In genomic region chr6:127340171-127340570, GRCh38 we compare ENCODE assay signal across 1 cellular context.
TF ChIP-seq lines count a peak whose summit lies in the region.

No MANE protein-coding gene starts in this region.

TF ChIP-seq in WTC11, 78 proteins besides CTCF, POLR2A, EP300 and RAD21:
- TF ChIP-seq ZNF219 (CRISPR knock-in tag; IDR thresholded peaks at IDR 0.05; ENCODE audit: borderline replicate concordance) (no peak), TCF7 (CRISPR knock-in tag; IDR thresholded peaks at IDR 0.05; ENCODE audit: low read depth) (no peak), HMGXB4 (CRISPR knock-in tag; IDR thresholded peaks at IDR 0.05) (no peak), TP53 (CRISPR knock-in tag; IDR thresholded peaks at IDR 0.05) (no peak)
- TF ChIP-seq, protein P1, sequence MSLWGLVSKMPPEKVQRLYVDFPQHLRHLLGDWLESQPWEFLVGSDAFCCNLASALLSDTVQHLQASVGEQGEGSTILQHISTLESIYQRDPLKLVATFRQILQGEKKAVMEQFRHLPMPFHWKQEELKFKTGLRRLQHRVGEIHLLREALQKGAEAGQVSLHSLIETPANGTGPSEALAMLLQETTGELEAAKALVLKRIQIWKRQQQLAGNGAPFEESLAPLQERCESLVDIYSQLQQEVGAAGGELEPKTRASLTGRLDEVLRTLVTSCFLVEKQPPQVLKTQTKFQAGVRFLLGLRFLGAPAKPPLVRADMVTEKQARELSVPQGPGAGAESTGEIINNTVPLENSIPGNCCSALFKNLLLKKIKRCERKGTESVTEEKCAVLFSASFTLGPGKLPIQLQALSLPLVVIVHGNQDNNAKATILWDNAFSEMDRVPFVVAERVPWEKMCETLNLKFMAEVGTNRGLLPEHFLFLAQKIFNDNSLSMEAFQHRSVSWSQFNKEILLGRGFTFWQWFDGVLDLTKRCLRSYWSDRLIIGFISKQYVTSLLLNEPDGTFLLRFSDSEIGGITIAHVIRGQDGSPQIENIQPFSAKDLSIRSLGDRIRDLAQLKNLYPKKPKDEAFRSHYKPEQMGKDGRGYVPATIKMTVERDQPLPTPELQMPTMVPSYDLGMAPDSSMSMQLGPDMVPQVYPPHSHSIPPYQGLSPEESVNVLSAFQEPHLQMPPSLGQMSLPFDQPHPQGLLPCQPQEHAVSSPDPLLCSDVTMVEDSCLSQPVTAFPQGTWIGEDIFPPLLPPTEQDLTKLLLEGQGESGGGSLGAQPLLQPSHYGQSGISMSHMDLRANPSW (CRISPR knock-in tag; conservative IDR thresholded peaks at IDR 0.05; ENCODE audit: low read depth), result no peak
